In genomic region chr3:129383292-129383860, GRCh38 we compare ENCODE assay signal across 8 cellular contexts. TPM values are rescaled to one million over a fixed set of nuclear protein-coding genes. Genes with fewer than 3 reads are reported as not detected.
DNase-seq lines count a peak whose midpoint lies in the region; ATAC-seq and TF ChIP-seq lines count a peak whose summit lies in the region.

No MANE protein-coding gene starts in this region.

- H3K4me3 ChIP-seq in PC-3 (ENCODE audit: low read length) = no peak overlapping the region
- no peak overlapping the region for H3K4me3 ChIP-seq in parathyroid adenoma (ENCODE audit: low read depth, low read length)

- TF ChIP-seq CTCF in PC-3 (conservative IDR thresholded peaks at IDR 0.05; ENCODE audit: low read depth, low read length) (peak; percentile 79), parathyroid adenoma (IDR thresholded peaks at IDR 0.05) (peak; percentile 82)

- intact Hi-C loops in PC-3 (cut with micrococcal nuclease) = loop anchor here (5.0 kb wide), 1 partner anchor 59 kb away; the partner anchor contains the start of gene IFT122

- H3K4me2 ChIP-seq in PC-3 (ENCODE audit: low read length) (no peak overlapping the region), parathyroid adenoma (ENCODE audit: low read length) (no peak overlapping the region)

- CTCF ChIA-PET in PC-3 (lab: Charles Lee) = interaction anchor here (0.5 to 1.0 kb wide), 9 partner anchors 52 to 633 kb away, joined by 3 to 8 read pairs (median 4); partner anchors contain the start of genes IFT122 and MBD4

- H3K4me1 ChIP-seq in PC-3 (ENCODE audit: insufficient read depth, low read length) (peaks cover 4% of the 10 kb centered on the region), parathyroid adenoma (no peaks in the 10 kb centered on the region)

- no peaks in the 10 kb centered on the region for H3K79me2 ChIP-seq in PC-3 (ENCODE audit: low read length)
- H3K79me2 ChIP-seq in parathyroid adenoma = no peaks in the 10 kb centered on the region

- H4K20me1 ChIP-seq in PC-3 (ENCODE audit: low read length) = no peaks in the 10 kb centered on the region

- no peak overlapping the region for H3K27ac ChIP-seq in PC-3 (ENCODE audit: low read length)
- H3K27ac ChIP-seq in parathyroid adenoma = no peak overlapping the region

- POLR2A ChIA-PET in PC-3 (lab: Charles Lee; ENCODE audit: unreplicated experiment) = interaction anchor here (0.5 kb wide), 1 partner anchor 100 kb away, joined by 5 read pairs; no protein-coding TSS in a partner anchor

- peak; percentile 80 for ATAC-seq in GM21447 (IDR thresholded peaks at IDR 0.05; ENCODE audit: unreplicated experiment)
- peak; percentile 98 for ATAC-seq in PC-3
- ATAC-seq in GM19455 (IDR thresholded peaks at IDR 0.05; ENCODE audit: unreplicated experiment) = no peak

- H3K36me3 ChIP-seq in PC-3 (ENCODE audit: low read depth, low read length) (0 out of 2 replicates have a peak, but pooled peaks cover 3% of the 10 kb centered on the region), parathyroid adenoma (ENCODE audit: control insufficient read depth, insufficient read depth, low read length) (no peaks in the 10 kb centered on the region)

- no peak overlapping the region for H2AFZ ChIP-seq in PC-3 (ENCODE audit: low read length)
- H2AFZ ChIP-seq in parathyroid adenoma = no peak overlapping the region

- no peak overlapping the region for H3K9ac ChIP-seq in PC-3 (ENCODE audit: low read length)
- no peak overlapping the region for H3K9ac ChIP-seq in parathyroid adenoma

- H3K27me3 ChIP-seq in PC-3 (ENCODE audit: low read length) (no peaks in the 10 kb centered on the region), parathyroid adenoma (ENCODE audit: control insufficient read depth, insufficient read depth, low read length) (no peaks in the 10 kb centered on the region)

- no peaks in the 10 kb centered on the region for H3K9me2 ChIP-seq in PC-3 (replicated peaks; ENCODE audit: low read length)

- H3F3A ChIP-seq in PC-3 (ENCODE audit: low read length, unreplicated experiment) = no peaks in the 10 kb centered on the region

- no TSS peak for BruUV-seq in PC-3 (replicated peaks; lab: Mats Ljungman, UMichigan)

- no peaks in the 10 kb centered on the region for H3K9me3 ChIP-seq in PC-3 (ENCODE audit: low read length)
- no peaks in the 10 kb centered on the region for H3K9me3 ChIP-seq in parathyroid adenoma (ENCODE audit: control insufficient read depth, low read length)

- DNase-seq in DMS53 (lab: John Stamatoyannopoulos, UW) = peak; percentile 81
- DNase-seq in KG1 (lab: John Stamatoyannopoulos, UW) = peak; percentile 27
- DNase-seq in PC-3 = peak; percentile 73
- peak; percentile 70 for DNase-seq in activated effector memory CD4-positive, alpha-beta T cell treated with anti-CD3 and anti-CD28 coated beads, Interleukin-2, amount 50 U/mL, for 16 hours
- peak; percentile 45 for DNase-seq in globus pallidus (ENCODE audit: low spot score)

RNA-seq across cellular contexts. Expression of gene EFCAB12, which starts 45.1 kb away (rescaled TPM):
- 0.04 and 0.12 TPM in 2 replicates for total RNA-seq in PC-3 (2014; rRNA removed)

RNA-seq across cellular contexts. Expression of gene MBD4, which starts 56.4 kb away (rescaled TPM):
- 11.4 and 21.1 TPM in 2 replicates for total RNA-seq in PC-3 (2014; rRNA removed)

RNA-seq across cellular contexts. Expression of gene IFT122, which starts 56.6 kb away (rescaled TPM):
- 10.2 and 13.8 TPM in 2 replicates for total RNA-seq in PC-3 (2014; rRNA removed)

Comparison
In these comparisons a context has a peak if more than half of its experiments do, and no peak if none do; other contexts are left out.
1. DNase-seq: peak in every context shown above with its lines; median percentile 81 in DMS53; 73 in PC-3; 70 in activated effector memory CD4-positive, alpha-beta T cell treated with anti-CD3 and anti-CD28 coated beads, Interleukin-2, amount 50 U/mL, for 16 hours; 45 in globus pallidus; 27 in KG1.